Comparison of ENCODE assay signal across 9 cellular contexts in genomic region chr16:80231888-80232287, GRCh38.
DNase-seq lines count a peak whose midpoint lies in the region; ATAC-seq and TF ChIP-seq lines count a peak whose summit lies in the region.
"Had no signal": no experiment of that assay in that cellular context is flagged by ENCODE, and none has a peak within 500 bp of the region (broad histone marks: within the 10 kb centered on the region; RNA-seq: fewer than 3 reads in every experiment).

No MANE protein-coding gene starts in this region.

- no peak overlapping the region for H3K27ac ChIP-seq in upper lobe of right lung

- TF ChIP-seq CTCF in astrocyte of the spinal cord (IDR thresholded peaks at IDR 0.05; ENCODE audit: low read depth, low read length) (no peak), upper lobe of right lung (IDR thresholded peaks at IDR 0.05) (no peak)

- ATAC-seq in HG03039 (IDR thresholded peaks at IDR 0.05; ENCODE audit: unreplicated experiment) (peak; percentile 73), upper lobe of right lung (peak; percentile 21)

- H3K9me3 ChIP-seq in upper lobe of right lung = no peaks in the 10 kb centered on the region

- no peaks in the 10 kb centered on the region for H3K36me3 ChIP-seq in upper lobe of right lung

- H3K4me3 ChIP-seq in astrocyte of the spinal cord (ENCODE audit: low read depth, low read length) (no peak overlapping the region), upper lobe of right lung (no peak overlapping the region)

- no peaks in the 10 kb centered on the region for H3K4me1 ChIP-seq in upper lobe of right lung

- in situ Hi-C loops in astrocyte of the spinal cord (cut with HindIII; ENCODE audit: low sequenced_read_pairs) = no loop called here

- DNase-seq in stimulated activated CD4-positive, alpha-beta T cell treated with anti-CD3 and anti-CD28 coated beads, Interleukin-12 subunit alpha, Interleukin-12 subunit beta, amount 100 ng/mL, for 48 hours (ENCODE audit: low read depth in 2 of 3, low spot score in 1 of 3) = peak in 2 of 3 donors; percentile 0 to 12
- DNase-seq in stimulated activated CD4-positive, alpha-beta T cell treated with anti-CD3 and anti-CD28 coated beads, Interleukin-12 subunit alpha, Interleukin-12 subunit beta, amount 100 ng/mL, for 4 hours = no peak
- DNase-seq in astrocyte of the spinal cord (ENCODE audit: low read depth, low spot score) (peak; percentile 90), upper lobe of right lung (no peak), DMS53 (lab: John Stamatoyannopoulos, UW) (no peak), UCSD-AML1 (lab: John Stamatoyannopoulos, UW; ENCODE audit: unreplicated experiment) (no peak), superior temporal gyrus (ENCODE audit: extremely low spot score) (no peak)
- DNase-seq: NCI-H82 had no signal

- no peaks in the 10 kb centered on the region for H3K27me3 ChIP-seq in upper lobe of right lung

- intact Hi-C loops in upper lobe of right lung (cut with DNase I) = no loop called here

Comparison
In these comparisons a context has a peak if more than half of its experiments do, and no peak if none do; other contexts are left out.
1. DNase-seq: peak in stimulated activated CD4-positive, alpha-beta T cell treated with anti-CD3 and anti-CD28 coated beads, Interleukin-12 subunit alpha, Interleukin-12 subunit beta, amount 100 ng/mL, for 48 hours (2 of 3) and astrocyte of the spinal cord (single experiment); none in stimulated activated CD4-positive, alpha-beta T cell treated with anti-CD3 and anti-CD28 coated beads, Interleukin-12 subunit alpha, Interleukin-12 subunit beta, amount 100 ng/mL, for 4 hours (single experiment), upper lobe of right lung (single experiment), DMS53 (single experiment), UCSD-AML1 (single experiment) and superior temporal gyrus (single experiment).